13 cellular contexts compared by ENCODE assay signal in genomic region chr13:113451951-113452421, GRCh38. TPM values are rescaled to one million over a fixed set of nuclear protein-coding genes. Genes with fewer than 3 reads are reported as not detected.
DNase-seq lines count a peak whose midpoint lies in the region; ATAC-seq and TF ChIP-seq lines count a peak whose summit lies in the region.
"Had no signal": no experiment of that assay in that cellular context is flagged by ENCODE, and none has a peak within 500 bp of the region (broad histone marks: within the 10 kb centered on the region; RNA-seq: fewer than 3 reads in every experiment).

No MANE protein-coding gene starts in this region.

- ATAC-seq in HG03378 (IDR thresholded peaks at IDR 0.05; ENCODE audit: unreplicated experiment), result no peak
- ATAC-seq in HG03095 (IDR thresholded peaks at IDR 0.05; ENCODE audit: unreplicated experiment), result no peak

- no peak for TF ChIP-seq CTCF in left ventricle myocardium inferior (IDR thresholded peaks at IDR 0.05; ENCODE audit: borderline replicate concordance)

- no peak overlapping the region for H3K9ac ChIP-seq in neuronal stem cell (ENCODE audit: low read depth, low read length, poor library complexity)

- H3K14ac ChIP-seq in neuronal stem cell (ENCODE audit: low read length), result no peak overlapping the region

- no peak overlapping the region for H3K23ac ChIP-seq in neuronal stem cell (ENCODE audit: low read depth, low read length, poor library complexity)

- peak; percentile 72 for DNase-seq in left ventricle myocardium inferior
- no peak for DNase-seq in neuronal stem cell (ENCODE audit: low spot score)
- no peak for DNase-seq in NOMO-1 treated with DMSO at 0.1 percent for 48 hours (lab: John Stamatoyannopoulos, UW; ENCODE audit: unreplicated experiment)
- no peak for DNase-seq in SKM-1 (lab: John Stamatoyannopoulos, UW; ENCODE audit: unreplicated experiment)
- DNase-seq: BE2C, GF-D8, NCI-H2029, NCI-H510A treated with DMSO at 0.1 percent for 48 hours had no signal

- peaks cover 59% of the 10 kb centered on the region for H3K4me1 ChIP-seq in left ventricle myocardium inferior
- H3K4me1 ChIP-seq in neuronal stem cell (ENCODE audit: control insufficient read depth in 2 of 2, insufficient read depth in 1 of 2, low read depth in 1 of 2, low read length in 2 of 2), result peaks cover 6 to 7% of the 10 kb centered on the region in 2 donors

- no peak overlapping the region for H4K91ac ChIP-seq in neuronal stem cell (ENCODE audit: low read depth, low read length, poor library complexity)

- no peak overlapping the region for H3K18ac ChIP-seq in neuronal stem cell (ENCODE audit: low read length)

- H2BK12ac ChIP-seq in neuronal stem cell (ENCODE audit: low read length), result no peak overlapping the region

- H2BK15ac ChIP-seq in neuronal stem cell (ENCODE audit: low read length), result no peak overlapping the region

- no peak overlapping the region for H2BK5ac ChIP-seq in neuronal stem cell (ENCODE audit: low read length)

- no peak overlapping the region for H2AFZ ChIP-seq in neuronal stem cell (ENCODE audit: low read length)
- H2AFZ ChIP-seq: GM23338 had no signal

- H3K9me3 ChIP-seq in left ventricle myocardium inferior (replicated peaks) (no peaks in the 10 kb centered on the region), neuronal stem cell (replicated peaks in 1 of 2; ENCODE audit: control insufficient read depth in 2 of 2, insufficient read depth in 1 of 2, low read depth in 1 of 2, low read length in 2 of 2) (peaks cover 4% of the 10 kb centered on the region in 2 donors)
- H3K9me3 ChIP-seq: BE2C, SJSA1 had no signal

- no peaks in the 10 kb centered on the region for H3K27me3 ChIP-seq in left ventricle myocardium inferior (ENCODE audit: low read depth)
- no peaks in the 10 kb centered on the region for H3K27me3 ChIP-seq in neuronal stem cell (ENCODE audit: control insufficient read depth in 3 of 3, insufficient read depth in 3 of 3, low read depth in 1 of 3, low read length in 3 of 3)
- H3K27me3 ChIP-seq: BE2C, SJSA1 had no signal

- H3K4ac ChIP-seq in neuronal stem cell (ENCODE audit: low read length), result no peak overlapping the region

- intact Hi-C loops in left ventricle myocardium inferior (cut with micrococcal nuclease), result no loop called here

- no CpG with 5 or more reads among the region's 24 CpGs for WGBS in neuronal stem cell (ENCODE audit: extremely low coverage in 2 of 2, insufficient read length in 2 of 2, insufficient replicate concordance in 1 of 2), 2 donors

- H4K8ac ChIP-seq in neuronal stem cell (ENCODE audit: low read depth, low read length), result no peak overlapping the region

- H3K36me3 ChIP-seq in left ventricle myocardium inferior (peaks cover 30% of the 10 kb centered on the region), neuronal stem cell (replicated peaks in 1 of 2; ENCODE audit: control insufficient read depth in 2 of 2, insufficient read depth in 2 of 2, low read length in 2 of 2) (peaks cover 22 to 55% of the 10 kb centered on the region in 2 donors)

- H3K79me1 ChIP-seq in neuronal stem cell (ENCODE audit: low read depth, low read length), result no peaks in the 10 kb centered on the region

- peak overlapping the region; percentile 15 for H3K27ac ChIP-seq in cingulate gyrus (ENCODE audit: low read depth, low read length)
- peak overlapping the region; percentile 89 for H3K27ac ChIP-seq in left ventricle myocardium inferior (replicated peaks)
- H3K27ac ChIP-seq in neuronal stem cell (replicated peaks; ENCODE audit: low read length), result no peak overlapping the region
- H3K27ac ChIP-seq: SJSA1 had no signal

- H3K4me3 ChIP-seq in left ventricle myocardium inferior, result peak overlapping the region; percentile 71
- H3K4me3 ChIP-seq in neuronal stem cell (ENCODE audit: low read length in 2 of 2), result no peak overlapping the region
- H3K4me3 ChIP-seq: GM23338, SJSA1 had no signal

- peak overlapping the region; percentile 26 for H2BK120ac ChIP-seq in neuronal stem cell (ENCODE audit: low read depth, low read length)

- no peak overlapping the region for H3K4me2 ChIP-seq in neuronal stem cell (ENCODE audit: insufficient read depth, low read length, poor library complexity, severe bottlenecking)
- H3K4me2 ChIP-seq: GM23338 had no signal

- no peak overlapping the region for H2AK5ac ChIP-seq in neuronal stem cell (ENCODE audit: low read depth, low read length)

RNA-seq across cellular contexts. Expression of gene ADPRHL1, which starts 1.3 kb away (rescaled TPM):
- 484 TPM for total RNA-seq in left ventricle myocardium inferior
- 0.47 TPM for polyA plus RNA-seq in neuronal stem cell (2013, experiment 1 of 2)
- 0.40 TPM for polyA plus RNA-seq in neuronal stem cell (2013, experiment 2 of 2)

RNA-seq across cellular contexts. Expression of gene DCUN1D2, which starts 38.5 kb away (rescaled TPM):
- 196 TPM for total RNA-seq in left ventricle myocardium inferior
- polyA plus RNA-seq in neuronal stem cell (2013, experiment 1 of 2), result 21.3 TPM
- 22.2 TPM for polyA plus RNA-seq in neuronal stem cell (2013, experiment 2 of 2)
